1 cellular context compared by ENCODE assay signal in genomic region chr7:103344453-103345149, GRCh38.
TF ChIP-seq lines count a peak whose summit lies in the region.

A gene with protein sequence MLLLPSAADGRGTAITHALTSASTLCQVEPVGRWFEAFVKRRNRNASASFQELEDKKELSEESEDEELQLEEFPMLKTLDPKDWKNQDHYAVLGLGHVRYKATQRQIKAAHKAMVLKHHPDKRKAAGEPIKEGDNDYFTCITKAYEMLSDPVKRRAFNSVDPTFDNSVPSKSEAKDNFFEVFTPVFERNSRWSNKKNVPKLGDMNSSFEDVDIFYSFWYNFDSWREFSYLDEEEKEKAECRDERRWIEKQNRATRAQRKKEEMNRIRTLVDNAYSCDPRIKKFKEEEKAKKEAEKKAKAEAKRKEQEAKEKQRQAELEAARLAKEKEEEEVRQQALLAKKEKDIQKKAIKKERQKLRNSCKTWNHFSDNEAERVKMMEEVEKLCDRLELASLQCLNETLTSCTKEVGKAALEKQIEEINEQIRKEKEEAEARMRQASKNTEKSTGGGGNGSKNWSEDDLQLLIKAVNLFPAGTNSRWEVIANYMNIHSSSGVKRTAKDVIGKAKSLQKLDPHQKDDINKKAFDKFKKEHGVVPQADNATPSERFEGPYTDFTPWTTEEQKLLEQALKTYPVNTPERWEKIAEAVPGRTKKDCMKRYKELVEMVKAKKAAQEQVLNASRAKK (minus strand): TSS chr7:103344767. CDS start chr7:103344622, 145 bp downstream.

TF ChIP-seq in HepG2, 621 proteins besides CTCF, POLR2A, EP300 and RAD21 (continued from another document and continues in another):
- TF ChIP-seq, protein P1, sequence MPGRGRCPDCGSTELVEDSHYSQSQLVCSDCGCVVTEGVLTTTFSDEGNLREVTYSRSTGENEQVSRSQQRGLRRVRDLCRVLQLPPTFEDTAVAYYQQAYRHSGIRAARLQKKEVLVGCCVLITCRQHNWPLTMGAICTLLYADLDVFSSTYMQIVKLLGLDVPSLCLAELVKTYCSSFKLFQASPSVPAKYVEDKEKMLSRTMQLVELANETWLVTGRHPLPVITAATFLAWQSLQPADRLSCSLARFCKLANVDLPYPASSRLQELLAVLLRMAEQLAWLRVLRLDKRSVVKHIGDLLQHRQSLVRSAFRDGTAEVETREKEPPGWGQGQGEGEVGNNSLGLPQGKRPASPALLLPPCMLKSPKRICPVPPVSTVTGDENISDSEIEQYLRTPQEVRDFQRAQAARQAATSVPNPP (CRISPR knock-in tag; IDR thresholded peaks at IDR 0.05) = peak; percentile 55; the same call in 1 of the 2 replicates
- peak; percentile 44; the same call in 1 of the 2 replicates for TF ChIP-seq NCOA2 (CRISPR knock-in tag; IDR thresholded peaks at IDR 0.05)
- TF ChIP-seq ZNF598 (CRISPR knock-in tag; IDR thresholded peaks at IDR 0.05; ENCODE audit: borderline replicate concordance) = peak; percentile 32; the same call in 1 of the 2 replicates
- TF ChIP-seq ZKSCAN1 (IDR thresholded peaks at IDR 0.05; ENCODE audit: low read length) = peak; percentile 62
- peak; percentile 88 to 96 for TF ChIP-seq HMGXB4 (CRISPR knock-in tag; IDR thresholded peaks at IDR 0.05; ENCODE audit: borderline replicate concordance in 1 of 2, low read depth in 1 of 2)
- TF ChIP-seq ZNF644 (CRISPR knock-in tag; IDR thresholded peaks at IDR 0.05; ENCODE audit: low read depth) = 0 out of 2 replicates have a peak, but pooled peaks have one; percentile 32
- peak; percentile 41 for TF ChIP-seq ZNF781 (CRISPR knock-in tag; IDR thresholded peaks at IDR 0.05; ENCODE audit: borderline replicate concordance, not compliant biosample characterization)
- TF ChIP-seq POLR2G (IDR thresholded peaks at IDR 0.05; ENCODE audit: low read depth, low read length) = peak; percentile 91
- TF ChIP-seq MBD4 (IDR thresholded peaks at IDR 0.05; ENCODE audit: borderline replicate concordance, low read length) = no peak; the same call in 1 of the 2 replicates
- peak; percentile 64; the same call in 1 of the 2 replicates for TF ChIP-seq MIER3 (CRISPR knock-in tag; IDR thresholded peaks at IDR 0.05; ENCODE audit: borderline replicate concordance)
- TF ChIP-seq PREB (CRISPR knock-in tag; IDR thresholded peaks at IDR 0.05) = no peak
- TF ChIP-seq ZSCAN30 (CRISPR knock-in tag; IDR thresholded peaks at IDR 0.05) = peak; percentile 46; the same call in 1 of the 2 replicates
- peak; percentile 67; the same call in 1 of the 2 replicates for TF ChIP-seq FOSL2 (CRISPR knock-in tag; IDR thresholded peaks at IDR 0.05)
- TF ChIP-seq, protein P2, sequence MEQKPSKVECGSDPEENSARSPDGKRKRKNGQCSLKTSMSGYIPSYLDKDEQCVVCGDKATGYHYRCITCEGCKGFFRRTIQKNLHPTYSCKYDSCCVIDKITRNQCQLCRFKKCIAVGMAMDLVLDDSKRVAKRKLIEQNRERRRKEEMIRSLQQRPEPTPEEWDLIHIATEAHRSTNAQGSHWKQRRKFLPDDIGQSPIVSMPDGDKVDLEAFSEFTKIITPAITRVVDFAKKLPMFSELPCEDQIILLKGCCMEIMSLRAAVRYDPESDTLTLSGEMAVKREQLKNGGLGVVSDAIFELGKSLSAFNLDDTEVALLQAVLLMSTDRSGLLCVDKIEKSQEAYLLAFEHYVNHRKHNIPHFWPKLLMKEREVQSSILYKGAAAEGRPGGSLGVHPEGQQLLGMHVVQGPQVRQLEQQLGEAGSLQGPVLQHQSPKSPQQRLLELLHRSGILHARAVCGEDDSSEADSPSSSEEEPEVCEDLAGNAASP (CRISPR knock-in tag; IDR thresholded peaks at IDR 0.05; ENCODE audit: borderline replicate concordance) = peak; percentile 70; the same call in 1 of the 2 replicates
- peak; percentile 90; the same call in 1 of the 2 replicates for TF ChIP-seq EEA1 (CRISPR knock-in tag; IDR thresholded peaks at IDR 0.05; ENCODE audit: borderline replicate concordance)
- 0 out of 2 replicates have a peak, but pooled peaks have one; percentile 51 for TF ChIP-seq ZFYVE20 (CRISPR knock-in tag; IDR thresholded peaks at IDR 0.05; ENCODE audit: borderline replicate concordance, low read depth)
- peak; percentile 56 for TF ChIP-seq CEBPG (CRISPR knock-in tag; IDR thresholded peaks at IDR 0.05)
- TF ChIP-seq ZNF550 (CRISPR knock-in tag; IDR thresholded peaks at IDR 0.05; ENCODE audit: borderline replicate concordance) = no peak
- no peak for TF ChIP-seq ZNF7 (CRISPR knock-in tag; IDR thresholded peaks at IDR 0.05)
- peak; percentile 97 for TF ChIP-seq TGIF2 (CRISPR knock-in tag; IDR thresholded peaks at IDR 0.05)
- 0 out of 2 replicates have a peak, but pooled peaks have one; percentile 45 for TF ChIP-seq ATF3 (CRISPR knock-in tag; IDR thresholded peaks at IDR 0.05)
- TF ChIP-seq TCF7L2 (IDR thresholded peaks at IDR 0.05; ENCODE audit: low read depth, low read length) = no peak
- TF ChIP-seq PRDM10 (CRISPR knock-in tag; IDR thresholded peaks at IDR 0.05; ENCODE audit: low read depth) = peak; percentile 88
- TF ChIP-seq, protein P3, sequence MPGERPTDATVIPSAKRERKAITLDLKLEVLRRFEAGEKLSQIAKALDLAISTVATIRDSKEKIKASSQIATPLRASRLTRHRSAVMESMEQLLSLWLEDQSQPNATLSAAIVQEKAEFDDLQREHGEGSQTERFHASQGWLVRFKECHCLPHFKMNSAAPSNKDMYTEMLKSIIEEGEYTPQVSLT (CRISPR knock-in tag; IDR thresholded peaks at IDR 0.05; ENCODE audit: borderline replicate concordance, low read depth) = no peak
- 0 out of 2 replicates have a peak, but pooled peaks have one; percentile 59 for TF ChIP-seq HNRNPL (IDR thresholded peaks at IDR 0.05; ENCODE audit: low read depth, low read length)
- TF ChIP-seq POLR2AphosphoS2 (IDR thresholded peaks at IDR 0.05; ENCODE audit: low read depth, low read length) = no peak
- no peak for TF ChIP-seq HNRNPK (IDR thresholded peaks at IDR 0.05; ENCODE audit: low read depth, low read length, poor library complexity, severe bottlenecking)
- 0 out of 2 replicates have a peak, but pooled peaks have one; percentile 30 for TF ChIP-seq ZNF451 (CRISPR knock-in tag; IDR thresholded peaks at IDR 0.05)
- no peak for TF ChIP-seq ZBTB7A (CRISPR knock-in tag; IDR thresholded peaks at IDR 0.05)
- no peak for TF ChIP-seq ZNF101 (CRISPR knock-in tag; IDR thresholded peaks at IDR 0.05; ENCODE audit: borderline replicate concordance, low read depth)
- peak; percentile 61; the same call in 1 of the 2 replicates for TF ChIP-seq ZNF24 (IDR thresholded peaks at IDR 0.05)
- TF ChIP-seq SNAPC2 (CRISPR knock-in tag; IDR thresholded peaks at IDR 0.05) = peak; percentile 74; the same call in 1 of the 2 replicates
- TF ChIP-seq CBX5 (CRISPR knock-in tag; IDR thresholded peaks at IDR 0.05; ENCODE audit: borderline replicate concordance) = peak; percentile 82; the same call in 1 of the 2 replicates
- TF ChIP-seq IKZF4 (CRISPR knock-in tag; IDR thresholded peaks at IDR 0.05; ENCODE audit: borderline replicate concordance, low read depth, not compliant biosample characterization) = peak; percentile 29
- TF ChIP-seq ATAD3A (CRISPR knock-in tag; IDR thresholded peaks at IDR 0.05) = no peak
- no peak; the same call in 1 of the 2 replicates for TF ChIP-seq NCOR1 (IDR thresholded peaks at IDR 0.05; ENCODE audit: borderline replicate concordance, low read length)
- TF ChIP-seq ZSCAN21 (CRISPR knock-in tag; IDR thresholded peaks at IDR 0.05; ENCODE audit: borderline replicate concordance) = peak; percentile 85
- TF ChIP-seq ZNF446 (CRISPR knock-in tag; IDR thresholded peaks at IDR 0.05) = peak; percentile 91; the same call in 1 of the 2 replicates
- TF ChIP-seq FOXK1 (CRISPR knock-in tag; IDR thresholded peaks at IDR 0.05; ENCODE audit: borderline replicate concordance, low read depth) = peak; percentile 80; the same call in 1 of the 2 replicates
- peak; percentile 78 for TF ChIP-seq ERF (CRISPR knock-in tag; IDR thresholded peaks at IDR 0.05)
- TF ChIP-seq SNAPC5 (CRISPR knock-in tag; IDR thresholded peaks at IDR 0.05; ENCODE audit: borderline replicate concordance) = no peak
- no peak for TF ChIP-seq LCORL (IDR thresholded peaks at IDR 0.05)
- TF ChIP-seq LCORL (CRISPR knock-in tag; IDR thresholded peaks at IDR 0.05) = peak; percentile 73
- TF ChIP-seq TEAD2 (CRISPR knock-in tag; IDR thresholded peaks at IDR 0.05) = no peak
- peak; percentile 81; the same call in 1 of the 2 replicates for TF ChIP-seq ZNF709 (CRISPR knock-in tag; IDR thresholded peaks at IDR 0.05)
- TF ChIP-seq GZF1 (CRISPR knock-in tag; IDR thresholded peaks at IDR 0.05) = no peak; the same call in 1 of the 2 replicates
- peak; percentile 40; the same call in 1 of the 2 replicates for TF ChIP-seq SP4 (CRISPR knock-in tag; IDR thresholded peaks at IDR 0.05)
- TF ChIP-seq, protein P4, sequence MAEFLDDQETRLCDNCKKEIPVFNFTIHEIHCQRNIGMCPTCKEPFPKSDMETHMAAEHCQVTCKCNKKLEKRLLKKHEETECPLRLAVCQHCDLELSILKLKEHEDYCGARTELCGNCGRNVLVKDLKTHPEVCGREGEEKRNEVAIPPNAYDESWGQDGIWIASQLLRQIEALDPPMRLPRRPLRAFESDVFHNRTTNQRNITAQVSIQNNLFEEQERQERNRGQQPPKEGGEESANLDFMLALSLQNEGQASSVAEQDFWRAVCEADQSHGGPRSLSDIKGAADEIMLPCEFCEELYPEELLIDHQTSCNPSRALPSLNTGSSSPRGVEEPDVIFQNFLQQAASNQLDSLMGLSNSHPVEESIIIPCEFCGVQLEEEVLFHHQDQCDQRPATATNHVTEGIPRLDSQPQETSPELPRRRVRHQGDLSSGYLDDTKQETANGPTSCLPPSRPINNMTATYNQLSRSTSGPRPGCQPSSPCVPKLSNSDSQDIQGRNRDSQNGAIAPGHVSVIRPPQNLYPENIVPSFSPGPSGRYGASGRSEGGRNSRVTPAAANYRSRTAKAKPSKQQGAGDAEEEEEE (CRISPR knock-in tag; IDR thresholded peaks at IDR 0.05; ENCODE audit: borderline replicate concordance) = peak; percentile 26; the same call in 1 of the 2 replicates
- TF ChIP-seq, protein P5, sequence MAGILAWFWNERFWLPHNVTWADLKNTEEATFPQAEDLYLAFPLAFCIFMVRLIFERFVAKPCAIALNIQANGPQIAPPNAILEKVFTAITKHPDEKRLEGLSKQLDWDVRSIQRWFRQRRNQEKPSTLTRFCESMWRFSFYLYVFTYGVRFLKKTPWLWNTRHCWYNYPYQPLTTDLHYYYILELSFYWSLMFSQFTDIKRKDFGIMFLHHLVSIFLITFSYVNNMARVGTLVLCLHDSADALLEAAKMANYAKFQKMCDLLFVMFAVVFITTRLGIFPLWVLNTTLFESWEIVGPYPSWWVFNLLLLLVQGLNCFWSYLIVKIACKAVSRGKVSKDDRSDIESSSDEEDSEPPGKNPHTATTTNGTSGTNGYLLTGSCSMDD (CRISPR knock-in tag; IDR thresholded peaks at IDR 0.05) = no peak
- no peak for TF ChIP-seq ZNF549 (CRISPR knock-in tag; IDR thresholded peaks at IDR 0.05)
- peak; percentile 90; the same call in 1 of the 2 replicates for TF ChIP-seq PRMT3 (CRISPR knock-in tag; IDR thresholded peaks at IDR 0.05; ENCODE audit: borderline replicate concordance, low read depth)
- TF ChIP-seq NFIB (CRISPR knock-in tag; IDR thresholded peaks at IDR 0.05; ENCODE audit: borderline replicate concordance) = no peak
